In genomic region chr1:81554108-81554507, GRCh38 we compare ENCODE assay signal across 23 cellular contexts.
DNase-seq lines count a peak whose midpoint lies in the region; ATAC-seq lines count a peak whose summit lies in the region.
"Had no signal": no experiment of that assay in that cellular context is flagged by ENCODE, and none has a peak within 500 bp of the region (broad histone marks: within the 10 kb centered on the region; RNA-seq: fewer than 3 reads in every experiment).

No MANE protein-coding gene starts in this region.

- peak overlapping the region; percentile 83 for H2AK5ac ChIP-seq in trophoblast cell (ENCODE audit: low read length)

- no peaks in the 10 kb centered on the region for H3K9me3 ChIP-seq in trophoblast cell (ENCODE audit: insufficient read depth, low read depth, low read length)
- H3K9me3 ChIP-seq: heart right ventricle, Peyer's patch, thyroid gland had no signal

- H3K23ac ChIP-seq in trophoblast cell (ENCODE audit: low read length): no peak overlapping the region

- H3K36me3 ChIP-seq in trophoblast cell (ENCODE audit: control insufficient read depth in 1 of 2, insufficient read depth in 2 of 2, low read length in 2 of 2): no peaks in the 10 kb centered on the region
- H3K36me3 ChIP-seq: heart right ventricle, Peyer's patch, thyroid gland had no signal

- H3K27ac ChIP-seq in trophoblast cell (ENCODE audit: low read depth, low read length): no peak overlapping the region
- H3K27ac ChIP-seq: dorsolateral prefrontal cortex, heart right ventricle, Peyer's patch had no signal

- DNase-seq in NCI-H1436 (lab: John Stamatoyannopoulos, UW): peak; percentile 12
- DNase-seq in NCI-H1436 treated with DMSO at 0.1 percent for 48 hours (lab: John Stamatoyannopoulos, UW): no peak
- DNase-seq in NCI-H146 (lab: John Stamatoyannopoulos, UW): peak; percentile 90
- peak; percentile 28 for DNase-seq in NCI-H774 (lab: John Stamatoyannopoulos, UW)
- DNase-seq in trophoblast cell: no peak
- no peak for DNase-seq in activated naive CD4-positive, alpha-beta T cell treated with Interleukin-2 at 50 U/mL for 16 hours
- DNase-seq: 8988T; activated CD8-positive, alpha-beta T cell treated with anti-CD3 and anti-CD28 coated beads, Interleukin-2, amount 10 ng/mL, durations not matched to agents 7 days and 5 days; activated gamma-delta T cell; CD4-positive, CD25-positive, alpha-beta regulatory T cell; cerebellar nuclear complex; dorsolateral prefrontal cortex; GDM1; heart right ventricle; Kasumi-1; mammary epithelial cell; NCI-H2171 treated with DMSO at 0.1 percent for 48 hours; Peyer's patch; stimulated activated naive CD8-positive, alpha-beta T cell treated with anti-CD3 and anti-CD28 coated beads, Interleukin-15, amount 100 ng/mL, for 72 hours; thyroid gland had no signal

- no peak overlapping the region for H3K4me2 ChIP-seq in trophoblast cell (ENCODE audit: low read length)

- no peak overlapping the region for H3K9ac ChIP-seq in trophoblast cell (ENCODE audit: low read length)

- peak overlapping the region; percentile 43 for H2BK120ac ChIP-seq in trophoblast cell (ENCODE audit: insufficient read depth, low read length, poor library complexity)

- no peak overlapping the region for H3K4ac ChIP-seq in trophoblast cell (ENCODE audit: low read depth, low read length)

- peaks cover 7% of the 10 kb centered on the region for H3K79me1 ChIP-seq in trophoblast cell (ENCODE audit: low read length)

- H2AFZ ChIP-seq in trophoblast cell (ENCODE audit: insufficient read depth, low read length, poor library complexity): no peak overlapping the region

- WGBS in trophoblast cell (ENCODE audit: extremely low coverage, insufficient coverage, insufficient read length): no CpG with 5 or more reads among the region's 2 CpGs

- H3K79me2 ChIP-seq in trophoblast cell (ENCODE audit: control insufficient read depth, insufficient read depth, low read length, poor library complexity): no peaks in the 10 kb centered on the region

- no peak overlapping the region for H3K14ac ChIP-seq in trophoblast cell (ENCODE audit: low read length)

- ATAC-seq in GM18517 (IDR thresholded peaks at IDR 0.05; ENCODE audit: unreplicated experiment) (no peak), HG02610 (IDR thresholded peaks at IDR 0.05; ENCODE audit: unreplicated experiment) (no peak)
- ATAC-seq: activated CD8-positive, alpha-beta T cell treated with anti-CD3 and anti-CD28 coated beads, Interleukin-2, amount 10 ng/mL, durations not matched to agents 7 days and 5 days; heart right ventricle; HepG2; stimulated activated naive CD8-positive, alpha-beta T cell treated with anti-CD3 and anti-CD28 coated beads, Interleukin-15, amount 100 ng/mL, for 72 hours had no signal

- no peak overlapping the region for H2BK5ac ChIP-seq in trophoblast cell (ENCODE audit: low read depth, low read length, poor library complexity)

- H4K12ac ChIP-seq in trophoblast cell (ENCODE audit: low read depth, low read length): no peak overlapping the region

- no peak overlapping the region for H4K8ac ChIP-seq in trophoblast cell (ENCODE audit: low read depth, low read length)

- peaks cover 2 to 17% of the 10 kb centered on the region in 2 experiments for H3K4me1 ChIP-seq in trophoblast cell (ENCODE audit: control insufficient read depth in 1 of 2, insufficient read depth in 2 of 2, low read length in 2 of 2)
- H3K4me1 ChIP-seq: Peyer's patch had no signal

- H3K27me3 ChIP-seq in trophoblast cell (ENCODE audit: insufficient read depth, low read length): no peaks in the 10 kb centered on the region
- H3K27me3 ChIP-seq: dorsolateral prefrontal cortex, heart right ventricle, Peyer's patch, thyroid gland had no signal

- no peak overlapping the region for H3K18ac ChIP-seq in trophoblast cell (ENCODE audit: low read length)

- H3K4me3 ChIP-seq in trophoblast cell (ENCODE audit: low read depth, low read length): no peak overlapping the region
- H3K4me3 ChIP-seq: dorsolateral prefrontal cortex, heart right ventricle, Peyer's patch, thyroid gland had no signal

- H4K91ac ChIP-seq in trophoblast cell (ENCODE audit: low read depth, low read length): no peak overlapping the region

- H2BK12ac ChIP-seq in trophoblast cell (ENCODE audit: low read length): peak overlapping the region; percentile 58

Comparison
In these comparisons a context has a peak if more than half of its experiments do, and no peak if none do; other contexts are left out.
1. DNase-seq: peak in NCI-H1436 (single experiment), NCI-H146 (single experiment) and NCI-H774 (single experiment); none in NCI-H1436 treated with DMSO at 0.1 percent for 48 hours (single experiment), trophoblast cell (0 of 2) and activated naive CD4-positive, alpha-beta T cell treated with Interleukin-2 at 50 U/mL for 16 hours (single experiment).